In genomic region chr6:3630258-3630828, GRCh38 we compare ENCODE assay signal across 20 cellular contexts.
DNase-seq lines count a peak whose midpoint lies in the region; ATAC-seq and TF ChIP-seq lines count a peak whose summit lies in the region.
"Had no signal": no experiment of that assay in that cellular context is flagged by ENCODE, and none has a peak within 500 bp of the region (broad histone marks: within the 10 kb centered on the region; RNA-seq: fewer than 3 reads in every experiment).

No MANE protein-coding gene starts in this region.

- H3K27me3 Mint-ChIP-seq in nephron progenitor cell (ENCODE audit: low read depth, poor library complexity): peaks cover 3% of the 10 kb centered on the region

- H3K36me3 ChIP-seq in vagina: no peaks in the 10 kb centered on the region

- no peak overlapping the region for H3K4me3 ChIP-seq in coronary artery
- H3K4me3 ChIP-seq in vagina: no peak overlapping the region

- peaks cover 28% of the 10 kb centered on the region for H3K4me1 Mint-ChIP-seq in nephron progenitor cell
- H3K4me1 Mint-ChIP-seq: IgD-negative memory B cell had no signal

- H3K9me3 Mint-ChIP-seq in nephron progenitor cell: no peaks in the 10 kb centered on the region
- H3K9me3 Mint-ChIP-seq: IgD-negative memory B cell had no signal

- intact Hi-C loops in vagina (cut with DNase I): no loop called here

- DNase-seq in activated CD8-positive, alpha-beta memory T cell treated with anti-CD3 and anti-CD28 coated beads for 24 hours: peak; percentile 30
- no peak for DNase-seq in activated CD8-positive, alpha-beta memory T cell treated with anti-CD3 and anti-CD28 coated beads, Interleukin-2, amount 50 U/mL, for 48 hours
- DNase-seq in coronary artery (ENCODE audit: low spot score): peak; percentile 38
- no peak for DNase-seq in nephron progenitor cell
- peak; percentile 64 to 72 for DNase-seq in vagina (ENCODE audit: extremely low spot score in 2 of 2)
- DNase-seq in GM20000 (ENCODE audit: low spot score): no peak
- no peak for DNase-seq in NOMO-1 (lab: John Stamatoyannopoulos, UW; ENCODE audit: unreplicated experiment in 2 of 2)
- DNase-seq: AML-193; CD4-positive, CD25-positive, alpha-beta regulatory T cell; COR-L47; DMS 273 treated with DMSO at 0.1 percent for 48 hours; GF-D8; HCEC 1CT; NCI-H1105 treated with DMSO at 0.1 percent for 48 hours; NCI-H1694 treated with DMSO at 0.1 percent for 48 hours; NK-92 treated with Interleukin-12 subunit alpha and Interleukin-12 subunit beta, amount 100 ng/mL, for 24 hours had no signal

- H3K4me1 ChIP-seq in vagina: no peaks in the 10 kb centered on the region

- ATAC-seq in GM18870 (IDR thresholded peaks at IDR 0.05; ENCODE audit: unreplicated experiment): no peak
- ATAC-seq: Right ventricle myocardium inferior had no signal

- no peak for TF ChIP-seq POLR2A in vagina (IDR thresholded peaks at IDR 0.05)

- no peak overlapping the region for H3K27ac ChIP-seq in coronary artery
- H3K27ac ChIP-seq in vagina: no peak overlapping the region
- H3K27ac ChIP-seq: 22Rv1 had no signal

- TF ChIP-seq CTCF in coronary artery (IDR thresholded peaks at IDR 0.05) (no peak), nephron progenitor cell (IDR thresholded peaks at IDR 0.05) (no peak), vagina (IDR thresholded peaks at IDR 0.05) (no peak), GM20000 (IDR thresholded peaks at IDR 0.05; ENCODE audit: extremely low read depth, missing control alignments) (no peak)

- H3K9me3 ChIP-seq in vagina: no peaks in the 10 kb centered on the region

- no peak overlapping the region for H3K4me3 Mint-ChIP-seq in nephron progenitor cell
- H3K4me3 Mint-ChIP-seq: CD4-positive, CD25-positive, alpha-beta regulatory T cell; IgD-negative memory B cell had no signal

- H3K36me3 Mint-ChIP-seq in nephron progenitor cell (ENCODE audit: low read depth): no peaks in the 10 kb centered on the region
- H3K36me3 Mint-ChIP-seq: CD4-positive, CD25-positive, alpha-beta regulatory T cell; IgD-negative memory B cell had no signal

- no peaks in the 10 kb centered on the region for H3K27me3 ChIP-seq in vagina

- H3K27ac Mint-ChIP-seq in nephron progenitor cell: peak overlapping the region; percentile 3
- H3K27ac Mint-ChIP-seq: CD4-positive, CD25-positive, alpha-beta regulatory T cell; IgD-negative memory B cell had no signal

Comparison
In these comparisons a context has a peak if more than half of its experiments do, and no peak if none do; other contexts are left out.
1. DNase-seq: peak in activated CD8-positive, alpha-beta memory T cell treated with anti-CD3 and anti-CD28 coated beads for 24 hours (single experiment), coronary artery (single experiment) and vagina (2 of 2); none in activated CD8-positive, alpha-beta memory T cell treated with anti-CD3 and anti-CD28 coated beads, Interleukin-2, amount 50 U/mL, for 48 hours (single experiment), nephron progenitor cell (single experiment), GM20000 (single experiment) and NOMO-1 (0 of 2).